ENCODE assay signal across 1 cellular context in the genomic region with DNA sequence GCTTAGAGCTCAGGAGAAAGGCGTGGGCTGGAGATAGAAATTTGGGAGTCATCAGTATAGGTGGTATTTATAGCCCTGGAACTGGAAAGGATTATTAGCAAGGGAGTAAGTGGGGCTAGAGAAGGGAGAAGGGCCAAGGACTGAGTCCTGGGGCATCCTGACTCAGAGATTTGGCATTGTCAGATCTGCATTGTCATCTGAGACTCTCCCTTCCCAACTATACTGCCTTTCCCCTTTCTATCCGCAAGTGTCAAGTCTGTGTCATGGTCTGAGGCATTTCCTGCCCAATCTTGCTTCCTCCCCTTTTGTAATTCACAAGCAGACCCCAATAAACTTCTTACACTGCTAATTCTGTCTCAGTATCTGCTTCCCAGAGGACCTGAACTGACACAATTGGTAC.
TF ChIP-seq lines count a peak whose summit lies in the region.

No MANE protein-coding gene starts in this region.

TF ChIP-seq in SK-N-SH treated with all-trans-retinoic acid at 6 μM for 48 hours, 23 proteins besides CTCF, POLR2A, EP300 and RAD21 (continued from another document):
- no peak for TF ChIP-seq POU6F1 (CRISPR knock-in tag; IDR thresholded peaks at IDR 0.05; ENCODE audit: borderline replicate concordance, low read depth)
- TF ChIP-seq ZNF8 (CRISPR knock-in tag; IDR thresholded peaks at IDR 0.05): no peak
- TF ChIP-seq, protein P1, sequence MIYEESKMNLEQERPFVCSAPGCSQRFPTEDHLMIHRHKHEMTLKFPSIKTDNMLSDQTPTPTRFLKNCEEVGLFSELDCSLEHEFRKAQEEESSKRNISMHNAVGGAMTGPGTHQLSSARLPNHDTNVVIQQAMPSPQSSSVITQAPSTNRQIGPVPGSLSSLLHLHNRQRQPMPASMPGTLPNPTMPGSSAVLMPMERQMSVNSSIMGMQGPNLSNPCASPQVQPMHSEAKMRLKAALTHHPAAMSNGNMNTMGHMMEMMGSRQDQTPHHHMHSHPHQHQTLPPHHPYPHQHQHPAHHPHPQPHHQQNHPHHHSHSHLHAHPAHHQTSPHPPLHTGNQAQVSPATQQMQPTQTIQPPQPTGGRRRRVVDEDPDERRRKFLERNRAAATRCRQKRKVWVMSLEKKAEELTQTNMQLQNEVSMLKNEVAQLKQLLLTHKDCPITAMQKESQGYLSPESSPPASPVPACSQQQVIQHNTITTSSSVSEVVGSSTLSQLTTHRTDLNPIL (CRISPR knock-in tag; IDR thresholded peaks at IDR 0.05; ENCODE audit: low read depth): no peak
- no peak for TF ChIP-seq TOX (CRISPR knock-in tag; IDR thresholded peaks at IDR 0.05; ENCODE audit: borderline replicate concordance)
- TF ChIP-seq TCF4 (CRISPR knock-in tag; IDR thresholded peaks at IDR 0.05; ENCODE audit: borderline replicate concordance): no peak
